ENCODE assay signal across 8 cellular contexts in genomic region chr7:44565097-44565794, GRCh38. TPM values are rescaled to one million over a fixed set of nuclear protein-coding genes. Genes with fewer than 3 reads are reported as not detected.
DNase-seq lines count a peak whose midpoint lies in the region; ATAC-seq and TF ChIP-seq lines count a peak whose summit lies in the region.

No MANE protein-coding gene starts in this region.

- TF ChIP-seq CTCF in BE2C (IDR thresholded peaks at IDR 0.05; ENCODE audit: low read depth, low read length): peak; percentile 96
- TF ChIP-seq CTCF in SU-DHL-6 (IDR thresholded peaks at IDR 0.05; ENCODE audit: insufficient read depth, low read length, poor library complexity, severe bottlenecking): peak; percentile 97
- peak; percentile 96 for TF ChIP-seq CTCF in cardiac muscle cell (IDR thresholded peaks at IDR 0.05; ENCODE audit: low read depth, low read length)
- peak; percentile 96 for TF ChIP-seq CTCF in progenitor cell of endocrine pancreas (IDR thresholded peaks at IDR 0.05; ENCODE audit: unreplicated experiment)

- no peaks in the 10 kb centered on the region for H3K9me2 ChIP-seq in Karpas-422 (replicated peaks; ENCODE audit: insufficient read depth, low read length)
- H3K9me2 ChIP-seq in SU-DHL-6 (replicated peaks; ENCODE audit: insufficient read depth, low read length): no peaks in the 10 kb centered on the region

- H3K4me2 ChIP-seq in Karpas-422 (ENCODE audit: low read depth, low read length, poor library complexity, severe bottlenecking): no peak overlapping the region
- no peak overlapping the region for H3K4me2 ChIP-seq in SU-DHL-6 (ENCODE audit: low read depth, low read length, poor library complexity, severe bottlenecking)

- H3K9me3 Mint-ChIP-seq in activated naive CD8-positive, alpha-beta T cell treated with anti-CD3 and anti-CD28 coated beads, Interleukin-2, amount 10 ng/mL, durations not matched to agents 7 days and 5 days: no peaks in the 10 kb centered on the region
- H3K9me3 Mint-ChIP-seq in progenitor cell of endocrine pancreas (ENCODE audit: low read depth): no peaks in the 10 kb centered on the region

- no peaks in the 10 kb centered on the region for H3K9me3 ChIP-seq in BE2C
- H3K9me3 ChIP-seq in Karpas-422 (ENCODE audit: low read length): no peaks in the 10 kb centered on the region
- H3K9me3 ChIP-seq in SU-DHL-6 (ENCODE audit: insufficient read depth, low read length): no peaks in the 10 kb centered on the region
- no peaks in the 10 kb centered on the region for H3K9me3 ChIP-seq in cardiac muscle cell (ENCODE audit: low read depth)

- TF ChIP-seq POLR2A in GM19193 (IDR thresholded peaks at IDR 0.05; ENCODE audit: extremely low read depth, insufficient read depth, insufficient read length): peak; percentile 13

- H3K36me3 ChIP-seq in BE2C (peaks cover 55% of the 10 kb centered on the region), Karpas-422 (ENCODE audit: insufficient read depth, low read length) (peaks cover 37% of the 10 kb centered on the region), SU-DHL-6 (ENCODE audit: low read length) (peaks cover 16% of the 10 kb centered on the region), cardiac muscle cell (peaks cover 39% of the 10 kb centered on the region)

- H3K4me3 Mint-ChIP-seq in activated naive CD8-positive, alpha-beta T cell treated with anti-CD3 and anti-CD28 coated beads, Interleukin-2, amount 10 ng/mL, durations not matched to agents 7 days and 5 days: no peak overlapping the region
- H3K4me3 Mint-ChIP-seq in progenitor cell of endocrine pancreas (ENCODE audit: low read depth): no peak overlapping the region

- H3K27me3 Mint-ChIP-seq in activated naive CD8-positive, alpha-beta T cell treated with anti-CD3 and anti-CD28 coated beads, Interleukin-2, amount 10 ng/mL, durations not matched to agents 7 days and 5 days: no peaks in the 10 kb centered on the region
- H3K27me3 Mint-ChIP-seq in progenitor cell of endocrine pancreas: no peaks in the 10 kb centered on the region

- peaks cover 21% of the 10 kb centered on the region for H3K36me3 Mint-ChIP-seq in activated naive CD8-positive, alpha-beta T cell treated with anti-CD3 and anti-CD28 coated beads, Interleukin-2, amount 10 ng/mL, durations not matched to agents 7 days and 5 days
- H3K36me3 Mint-ChIP-seq in progenitor cell of endocrine pancreas (ENCODE audit: insufficient read depth): peaks cover 26% of the 10 kb centered on the region

- H3K4me1 ChIP-seq in BE2C (no peaks in the 10 kb centered on the region), Karpas-422 (ENCODE audit: low read length) (no peaks in the 10 kb centered on the region), cardiac muscle cell (ENCODE audit: low read depth) (no peaks in the 10 kb centered on the region)

- H3K4me3 ChIP-seq in BE2C (ENCODE audit: low read depth, low read length) (no peak overlapping the region), Karpas-422 (ENCODE audit: low read length) (no peak overlapping the region), SU-DHL-6 (ENCODE audit: insufficient read depth, low read length, poor library complexity, severe bottlenecking) (no peak overlapping the region), cardiac muscle cell (no peak overlapping the region)

- 0 out of 2 replicates have a peak, but pooled peaks cover 3% of the 10 kb centered on the region for H3F3A ChIP-seq in SU-DHL-6 (ENCODE audit: insufficient read depth)

- no peak overlapping the region for H3K27ac ChIP-seq in Karpas-422 (ENCODE audit: low read length)
- no peak overlapping the region for H3K27ac ChIP-seq in SU-DHL-6 (ENCODE audit: low read depth, low read length)
- H3K27ac ChIP-seq in cardiac muscle cell: peak overlapping the region; percentile 12

- H3K9ac ChIP-seq in Karpas-422 (ENCODE audit: low read length) (no peak overlapping the region), SU-DHL-6 (ENCODE audit: low read length) (no peak overlapping the region)

- H3K27ac Mint-ChIP-seq in activated naive CD8-positive, alpha-beta T cell treated with anti-CD3 and anti-CD28 coated beads, Interleukin-2, amount 10 ng/mL, durations not matched to agents 7 days and 5 days: peak overlapping the region; percentile 71
- peak overlapping the region; percentile 69 for H3K27ac Mint-ChIP-seq in progenitor cell of endocrine pancreas

- POLR2A ChIA-PET in activated naive CD8-positive, alpha-beta T cell treated with anti-CD3 and anti-CD28 coated beads, Interleukin-2, amount 10 ng/mL, durations not matched to agents 7 days and 5 days (lab: Charles Lee): interaction anchor here (0.6 to 2.0 kb wide), 7 partner anchors 8 to 576 kb away, joined by 3 to 16 read pairs (median 6); partner anchors contain the start of genes DDX56 and H2AZ2

- H3K79me2 ChIP-seq in Karpas-422 (ENCODE audit: low read length) (no peaks in the 10 kb centered on the region), SU-DHL-6 (ENCODE audit: insufficient read depth, low read length) (no peaks in the 10 kb centered on the region)

- DNase-seq in BE2C (peak; percentile 78), Karpas-422 (peak; percentile 82), cardiac muscle cell (ENCODE audit: low read depth in 1 of 2, low spot score in 1 of 2) (peak; percentile 74 to 75), progenitor cell of endocrine pancreas (ENCODE audit: low spot score, unreplicated experiment) (peak; percentile 51)
- peak; percentile 77 for DNase-seq in activated naive CD8-positive, alpha-beta T cell treated with anti-CD3 and anti-CD28 coated beads, Interleukin-2, amount 10 ng/mL, durations not matched to agents 7 days and 5 days

- H4K20me1 ChIP-seq in Karpas-422 (ENCODE audit: insufficient read depth, low read depth, low read length): peaks cover 15% of the 10 kb centered on the region
- no peaks in the 10 kb centered on the region; the same call in 1 of the 2 replicates for H4K20me1 ChIP-seq in SU-DHL-6 (ENCODE audit: low read depth, low read length)

- no peaks in the 10 kb centered on the region for H3K27me3 ChIP-seq in BE2C
- no peaks in the 10 kb centered on the region for H3K27me3 ChIP-seq in Karpas-422 (ENCODE audit: low read length)
- H3K27me3 ChIP-seq in SU-DHL-6 (ENCODE audit: low read length): no peaks in the 10 kb centered on the region
- no peaks in the 10 kb centered on the region for H3K27me3 ChIP-seq in cardiac muscle cell

- peak; percentile 81 for ATAC-seq in activated naive CD8-positive, alpha-beta T cell treated with anti-CD3 and anti-CD28 coated beads, Interleukin-2, amount 10 ng/mL, durations not matched to agents 7 days and 5 days (ENCODE audit: low read depth)
- no peak for ATAC-seq in GM19397 (IDR thresholded peaks at IDR 0.05; ENCODE audit: unreplicated experiment)

- peaks cover 9% of the 10 kb centered on the region for H3K4me1 Mint-ChIP-seq in activated naive CD8-positive, alpha-beta T cell treated with anti-CD3 and anti-CD28 coated beads, Interleukin-2, amount 10 ng/mL, durations not matched to agents 7 days and 5 days
- peaks cover 3% of the 10 kb centered on the region for H3K4me1 Mint-ChIP-seq in progenitor cell of endocrine pancreas (ENCODE audit: low read depth)

- H2AFZ ChIP-seq in Karpas-422 (ENCODE audit: low read length) (no peak overlapping the region), SU-DHL-6 (ENCODE audit: low read depth, low read length, severe bottlenecking) (no peak overlapping the region)

RNA-seq across cellular contexts. Expression of gene DDX56, which starts 8.5 kb away (rescaled TPM):
- 313 TPM for polyA plus RNA-seq in BE2C (2012; ENCODE audit: insufficient read depth, insufficient read length, low read depth)
- total RNA-seq in Karpas-422 (2014; rRNA removed; shearing (Covaris generic); ENCODE audit: low replicate concordance): 66.8 and 73.3 TPM in 2 replicates
- total RNA-seq in activated naive CD8-positive, alpha-beta T cell treated with anti-CD3 and anti-CD28 coated beads, Interleukin-2, amount 10 ng/mL, durations not matched to agents 7 days and 5 days: 100 to 1,000 TPM in 1 of 2 experiments, 10 to 100 TPM in 1; 94.1 to 102 TPM
- total RNA-seq in cardiac muscle cell (52.3 and 65.2 TPM in 2 replicates), progenitor cell of endocrine pancreas (111 and 120 TPM in 2 replicates)
- polyA plus RNA-seq in cardiac muscle cell: 62.1 and 78.1 TPM in 2 replicates

RNA-seq across cellular contexts. Expression of gene TMED4, which starts 16.8 kb away (rescaled TPM):
- 183 TPM for polyA plus RNA-seq in BE2C (2012; ENCODE audit: insufficient read depth, insufficient read length, low read depth)
- total RNA-seq in Karpas-422 (2014; rRNA removed; shearing (Covaris generic); ENCODE audit: low replicate concordance): 62.0 and 66.2 TPM in 2 replicates
- total RNA-seq in activated naive CD8-positive, alpha-beta T cell treated with anti-CD3 and anti-CD28 coated beads, Interleukin-2, amount 10 ng/mL, durations not matched to agents 7 days and 5 days: 10 to 100 TPM; 91.4 to 94.3 TPM
- total RNA-seq in cardiac muscle cell (318 and 319 TPM in 2 replicates), progenitor cell of endocrine pancreas (117 and 119 TPM in 2 replicates)
- 124 and 144 TPM in 2 replicates for polyA plus RNA-seq in cardiac muscle cell

RNA-seq across cellular contexts. Expression of gene NPC1L1, which starts 24.1 kb away (rescaled TPM):
- polyA plus RNA-seq in BE2C (2012; ENCODE audit: insufficient read depth, insufficient read length, low read depth): not detected
- not detected in 2 replicates for total RNA-seq in Karpas-422 (2014; rRNA removed; shearing (Covaris generic); ENCODE audit: low replicate concordance)
- under 1 TPM in 1 of 2 experiments, not detected in 1; 0.11 TPM for total RNA-seq in activated naive CD8-positive, alpha-beta T cell treated with anti-CD3 and anti-CD28 coated beads, Interleukin-2, amount 10 ng/mL, durations not matched to agents 7 days and 5 days
- 0.21 TPM in 1 of 2 replicates, not detected in the other for total RNA-seq in cardiac muscle cell
- not detected in 2 replicates for polyA plus RNA-seq in cardiac muscle cell
- total RNA-seq in progenitor cell of endocrine pancreas: 21.0 and 21.2 TPM in 2 replicates

RNA-seq across cellular contexts. Expression of gene OGDH, which starts 41.2 kb away (rescaled TPM):
- polyA plus RNA-seq in BE2C (2012; ENCODE audit: insufficient read depth, insufficient read length, low read depth): 162 TPM
- total RNA-seq in Karpas-422 (2014; rRNA removed; shearing (Covaris generic); ENCODE audit: low replicate concordance): 24.9 and 34.9 TPM in 2 replicates
- 100 to 1,000 TPM in 1 of 2 experiments, 10 to 100 TPM in 1; 99.6 to 103 TPM for total RNA-seq in activated naive CD8-positive, alpha-beta T cell treated with anti-CD3 and anti-CD28 coated beads, Interleukin-2, amount 10 ng/mL, durations not matched to agents 7 days and 5 days
- total RNA-seq in cardiac muscle cell (110 and 111 TPM in 2 replicates), progenitor cell of endocrine pancreas (93.5 and 105 TPM in 2 replicates)
- 71.9 and 80.0 TPM in 2 replicates for polyA plus RNA-seq in cardiac muscle cell

Comparison
In these comparisons a context has a peak if more than half of its experiments do, and no peak if none do; other contexts are left out.
1. RNA of gene NPC1L1, which starts 24.1 kb away (total RNA-seq): 21.0 to 21.2 TPM in progenitor cell of endocrine pancreas; 0.11 TPM in activated naive CD8-positive, alpha-beta T cell treated with anti-CD3 and anti-CD28 coated beads, Interleukin-2, amount 10 ng/mL, durations not matched to agents 7 days and 5 days, not detected in Karpas-422 and 0.21 TPM in cardiac muscle cell; every median in the first group is over 10 times any median in the second.
2. Peak in every context shown above with its lines, with median percentiles within 50 percentile points of each other: DNase-seq and CTCF ChIP-seq.